Comparison of ENCODE assay signal across 9 cellular contexts in the genomic region with DNA sequence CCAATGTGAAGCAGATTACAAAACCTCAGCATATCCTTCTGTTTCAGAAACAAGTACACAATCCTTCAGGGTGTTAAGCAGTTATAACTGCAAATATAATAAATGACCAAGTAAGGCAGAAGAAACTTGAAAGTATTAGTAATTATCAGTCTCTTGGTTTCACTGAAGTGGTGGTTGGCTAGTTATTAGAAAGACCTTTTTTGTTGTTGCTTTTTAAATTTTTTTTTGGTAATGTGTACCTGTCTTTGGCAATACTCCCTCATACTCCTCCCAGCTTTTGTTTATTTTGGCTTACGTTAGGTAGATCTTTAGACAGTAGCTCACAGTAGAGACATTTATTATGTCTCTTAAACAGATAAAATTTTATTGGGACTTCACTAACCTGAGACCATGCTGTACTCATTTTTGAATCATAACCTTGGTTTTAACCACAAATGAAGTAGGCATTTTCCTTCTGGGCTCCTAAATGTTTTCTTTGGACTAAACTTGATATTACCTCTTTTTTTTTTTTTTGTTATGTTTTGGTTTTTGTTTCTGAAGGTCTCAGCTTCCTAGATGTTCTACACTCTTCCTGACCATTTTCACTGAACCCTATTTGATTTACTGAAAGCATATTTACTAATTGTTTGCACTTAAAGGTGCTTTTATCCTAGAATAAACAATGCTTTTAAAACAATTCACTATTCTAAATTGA. TPM values are rescaled to one million over a fixed set of nuclear protein-coding genes. Genes with fewer than 3 reads are reported as not detected.
A peak's percentile ranks its signal among the peaks of the same experiment; 100 is the strongest.
DNase-seq lines count a peak whose midpoint lies in the region; ATAC-seq and TF ChIP-seq lines count a peak whose summit lies in the region.
"Had no signal": no experiment of that assay in that cellular context is flagged by ENCODE, and none has a peak within 500 bp of the region (broad histone marks: within the 10 kb centered on the region; RNA-seq: fewer than 3 reads in every experiment).

No MANE protein-coding gene starts in this region.

- no peak overlapping the region for H2BK20ac ChIP-seq in H9 (ENCODE audit: low read depth, low read length, poor library complexity, severe bottlenecking)

- no peak overlapping the region for H3K56ac ChIP-seq in H9 (ENCODE audit: insufficient read length, low read depth, low read length)

- H3K36me3 Mint-ChIP-seq in Calu3 (ENCODE audit: insufficient read depth, unreplicated experiment) (peaks cover 43% of the 10 kb centered on the region), H9 (ENCODE audit: insufficient read depth in 1 of 3, low read depth in 3 of 3) (peaks cover 0 to 6% (median 1%) of the 10 kb centered on the region in 3 experiments; a peak in 3 of 7 replicates)

- H3K23me2 ChIP-seq in H9 (ENCODE audit: insufficient read length, low read depth, low read length, poor library complexity, severe bottlenecking) = peaks cover 3% of the 10 kb centered on the region

- no peak overlapping the region for H3K23ac ChIP-seq in H9 (ENCODE audit: insufficient read length, low read depth, low read length)

- no peak overlapping the region for H2BK15ac ChIP-seq in H9 (ENCODE audit: low read depth, low read length)

- no peak overlapping the region for H2AFZ ChIP-seq in H9 (ENCODE audit: low read length)

- no peak overlapping the region for H3K4me2 ChIP-seq in H9 (ENCODE audit: insufficient read depth, insufficient read length, low read length)

- H3K9me3 ChIP-seq in H9 (ENCODE audit: control insufficient read depth, low read depth, low read length) (no peaks in the 10 kb centered on the region), thyroid gland (no peaks in the 10 kb centered on the region)

- H2BK12ac ChIP-seq in H9 (ENCODE audit: insufficient read length, low read depth, low read length) = no peak overlapping the region

- ATAC-seq in foreskin keratinocyte = peak; percentile 2
- no peak for ATAC-seq in HG02623 (IDR thresholded peaks at IDR 0.05; ENCODE audit: unreplicated experiment)

- H3K4ac ChIP-seq in H9 (ENCODE audit: low read depth, low read length) = no peak overlapping the region

- no peak overlapping the region for H3K14ac ChIP-seq in H9 (ENCODE audit: insufficient read depth, low read length)

- no peak overlapping the region for H3T11ph ChIP-seq in H9 (ENCODE audit: low read length)

- intact Hi-C loops in Calu3 (cut with micrococcal nuclease; ENCODE audit: unreplicated experiment) (no loop called here), thyroid gland (cut with DNase I) (no loop called here)

- CTCF ChIA-PET in Calu3 (lab: Charles Lee) = interaction anchor here (0.7 kb wide), 1 partner anchor 316 kb away, joined by 4 read pairs; no protein-coding TSS in a partner anchor

- BruUV-seq in Calu3 (replicated peaks; lab: Mats Ljungman, UMichigan) = no TSS peak

- H3K9ac ChIP-seq in H9 (ENCODE audit: extremely low read depth, insufficient read length, low read length) = no peak overlapping the region

- no peaks in the 10 kb centered on the region for H4K20me1 ChIP-seq in H9 (ENCODE audit: control insufficient read depth, insufficient read depth, insufficient read length)

- no peak for DNase-seq in Calu3
- no peak for DNase-seq in H9
- DNase-seq in NCI-H69 (lab: John Stamatoyannopoulos, UW) = peak; percentile 63
- DNase-seq in foreskin keratinocyte = peak in 1 of 2 donors; percentile 53
- no peak for DNase-seq in COR-L47 (lab: John Stamatoyannopoulos, UW)
- DNase-seq in thyroid gland = no peak
- no peak for DNase-seq in activated CD4-positive, CD25-positive, alpha-beta regulatory T cell treated with anti-CD3 and anti-CD28 coated beads, Interleukin-2, amount 50 U/mL, for 72 hours
- DNase-seq: Kasumi-1 had no signal

- H3K27ac Mint-ChIP-seq in Calu3 (ENCODE audit: unreplicated experiment) (peak overlapping the region; percentile 63), H9 (peak overlapping the region in 2 of 3 experiments; percentile 55 to 78; a peak in 4 of 7 replicates)

- no peak overlapping the region for H2AK5ac ChIP-seq in H9 (ENCODE audit: insufficient read length, low read length)

- peaks cover 64% of the 10 kb centered on the region; the same call in 1 of the 2 replicates for H3K79me2 ChIP-seq in H9 (ENCODE audit: insufficient read depth, low read length)

- H3K4me1 Mint-ChIP-seq in Calu3 (ENCODE audit: low read depth, unreplicated experiment) = peaks cover 50% of the 10 kb centered on the region
- peaks cover 53 to 59% of the 10 kb centered on the region in 2 experiments for H3K4me1 Mint-ChIP-seq in H9

- H4K91ac ChIP-seq in H9 (ENCODE audit: insufficient read length, low read depth, low read length) = no peak overlapping the region

- H3K36me3 ChIP-seq in thyroid gland = no peaks in the 10 kb centered on the region

- H3K4me3 Mint-ChIP-seq in Calu3 (ENCODE audit: low read depth, unreplicated experiment) (peak overlapping the region; percentile 86), H9 (no peak overlapping the region)

- H3K27me3 ChIP-seq in H9 (ENCODE audit: insufficient read depth, low read length) (no peaks in the 10 kb centered on the region), foreskin keratinocyte (no peaks in the 10 kb centered on the region), thyroid gland (no peaks in the 10 kb centered on the region)

- H3K9me3 Mint-ChIP-seq in Calu3 (ENCODE audit: low read depth, unreplicated experiment) (no peaks in the 10 kb centered on the region), H9 (no peaks in the 10 kb centered on the region)

- no peak overlapping the region for H2BK5ac ChIP-seq in H9 (ENCODE audit: insufficient read length, low read length)

- no CpG with 5 or more reads among the region's 1 CpG for WGBS in H9 (ENCODE audit: extremely low coverage, insufficient read length, low lambda C conversion rate)
- 22 to 30% methylated on average over 1 of the region's 1 CpG for WGBS in thyroid gland, 2 donors

- no peak overlapping the region for H4K5ac ChIP-seq in H9 (ENCODE audit: insufficient read length, low read depth, low read length)

- no peaks in the 10 kb centered on the region for H3K79me1 ChIP-seq in H9 (ENCODE audit: insufficient read depth, low read depth, low read length, poor library complexity, severe bottlenecking)

- no peak overlapping the region for H3K18ac ChIP-seq in H9 (ENCODE audit: insufficient read length, low read depth, low read length)

- no peak overlapping the region for H3K27ac ChIP-seq in H9 (ENCODE audit: insufficient read length, low read depth, low read length)
- H3K27ac ChIP-seq in foreskin keratinocyte = peak overlapping the region; percentile 87
- no peak overlapping the region for H3K27ac ChIP-seq in thyroid gland

- H4K8ac ChIP-seq in H9 (replicated peaks; ENCODE audit: insufficient read length, low read depth, low read length) = no peak overlapping the region

- TF ChIP-seq CTCF in Calu3 (IDR thresholded peaks at IDR 0.05; ENCODE audit: unreplicated experiment) (no peak), H9 (conservative IDR thresholded peaks at IDR 0.05) (no peak), foreskin keratinocyte (conservative IDR thresholded peaks at IDR 0.05) (no peak), thyroid gland (IDR thresholded peaks at IDR 0.05) (no peak)

- H3K27me3 Mint-ChIP-seq in Calu3 (ENCODE audit: unreplicated experiment) (no peaks in the 10 kb centered on the region), H9 (ENCODE audit: low read depth) (no peaks in the 10 kb centered on the region)

- H3K4me3 ChIP-seq in thyroid gland (replicated peaks in 1 of 3) = no peak overlapping the region

- no peaks in the 10 kb centered on the region; the same call in 1 of the 2 replicates for H3K4me1 ChIP-seq in H9 (ENCODE audit: insufficient read depth, low read length)
- peaks cover 38% of the 10 kb centered on the region for H3K4me1 ChIP-seq in foreskin keratinocyte
- H3K4me1 ChIP-seq in thyroid gland = peaks cover 21 to 28% of the 10 kb centered on the region in 2 donors

- TF ChIP-seq POLR2A in thyroid gland (IDR thresholded peaks at IDR 0.05) = no peak

- H2BK120ac ChIP-seq in H9 (ENCODE audit: low read depth, low read length, poor library complexity, severe bottlenecking) = no peak overlapping the region

RNA-seq across cellular contexts. Expression of gene CD2AP, which starts 6.4 kb away (rescaled TPM):
- total RNA-seq in Calu3 (2022) (105 and 121 TPM in 2 replicates), H9 (2021) (50.1 and 50.5 TPM in 2 replicates), foreskin keratinocyte (40.4 and 43.4 TPM in 2 replicates), thyroid gland (10 to 100 TPM; 27.9 to 48.2 (median 33.0) TPM)
- 9.2 and 10.9 TPM in 2 replicates for polyA plus RNA-seq in foreskin keratinocyte
